ENCODE assay signal across 8 cellular contexts in the genomic region with DNA sequence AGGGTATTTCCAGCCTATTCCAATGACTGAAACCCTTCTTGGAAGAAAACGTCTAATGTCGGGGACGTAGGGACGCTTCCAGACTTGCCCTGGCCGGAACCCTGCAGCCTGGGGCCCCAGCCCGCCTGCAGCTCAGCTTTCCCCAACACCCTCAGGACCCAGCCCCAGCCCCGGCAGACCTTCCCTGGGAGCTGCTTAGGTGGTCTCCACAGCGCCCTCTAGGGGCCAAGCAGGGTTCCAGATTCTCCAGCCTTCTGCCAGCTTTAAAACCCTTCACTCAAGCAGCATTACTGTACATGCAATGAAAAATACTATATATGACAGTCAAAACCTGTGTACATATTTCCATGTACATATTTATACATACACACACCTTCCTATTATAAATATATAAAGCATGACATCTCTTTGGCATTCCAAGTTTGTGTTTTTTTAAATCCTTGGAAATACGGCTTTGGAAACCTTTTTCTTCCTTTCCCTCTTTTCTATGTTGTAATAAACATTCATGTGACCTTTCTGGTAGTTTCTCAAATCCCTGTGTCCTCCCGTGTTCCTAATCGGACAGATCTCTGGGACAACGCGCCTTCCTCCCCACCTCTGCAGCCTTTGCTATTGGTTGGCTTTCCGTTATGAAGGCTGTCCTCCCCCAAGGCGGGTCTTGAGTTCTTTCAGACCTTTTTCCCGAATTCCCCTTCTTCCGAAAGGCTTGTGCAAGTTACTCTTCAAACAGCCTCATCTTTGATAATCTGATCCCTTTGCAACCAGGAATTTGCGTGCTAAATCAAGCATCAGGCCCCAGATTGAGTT.
DNase-seq lines count a peak whose midpoint lies in the region; ATAC-seq lines count a peak whose summit lies in the region.

No MANE protein-coding gene starts in this region.

- H3K4me1 ChIP-seq in BLaER1 treated with 17β-estradiol and CSF1 and Interleukin-3, amounts not matched to agents 10 nM and 100 nM: peaks cover 8 to 60% (median 40%) of the 10 kb centered on the region in 10 experiments; a peak in 18 of 20 replicates

- peak overlapping the region in 5 of 11 experiments; percentile 15 to 70 (median 66); a peak in 9 of 22 replicates for H3K27ac ChIP-seq in BLaER1 treated with 17β-estradiol and CSF1 and Interleukin-3, amounts not matched to agents 10 nM and 100 nM
- H3K27ac ChIP-seq in caudate nucleus (ENCODE audit: low read depth, low read length): no peak overlapping the region

- no peaks in the 10 kb centered on the region for H3K9me3 ChIP-seq in BLaER1 treated with 17β-estradiol and CSF1 and Interleukin-3, amounts not matched to agents 10 nM and 100 nM (replicated peaks in 1 of 11)

- H3K4me3 ChIP-seq in BLaER1 treated with 17β-estradiol and CSF1 and Interleukin-3, amounts not matched to agents 10 nM and 100 nM: peak overlapping the region in 1 of 10 experiments; percentile 39; a peak in 1 of 20 replicates

- peak overlapping the region in 4 of 11 experiments; percentile 22 to 56 (median 46); a peak in 5 of 22 replicates for H3K9ac ChIP-seq in BLaER1 treated with 17β-estradiol and CSF1 and Interleukin-3, amounts not matched to agents 10 nM and 100 nM

- no peaks in the 10 kb centered on the region for H3K27me3 ChIP-seq in BLaER1 treated with 17β-estradiol and CSF1 and Interleukin-3, amounts not matched to agents 10 nM and 100 nM

- no peaks in the 10 kb centered on the region for H3K36me3 ChIP-seq in BLaER1 treated with 17β-estradiol and CSF1 and Interleukin-3, amounts not matched to agents 10 nM and 100 nM

- H3K4me2 ChIP-seq in BLaER1 treated with 17β-estradiol and CSF1 and Interleukin-3, amounts not matched to agents 10 nM and 100 nM: peak overlapping the region in 9 of 11 experiments; percentile 45 to 90 (median 78); a peak in 18 of 22 replicates

- no peaks in the 10 kb centered on the region for H4K20me1 ChIP-seq in BLaER1 treated with 17β-estradiol and CSF1 and Interleukin-3, amounts not matched to agents 10 nM and 100 nM

- DNase-seq in NCI-H1930 (lab: John Stamatoyannopoulos, UW) (peak; percentile 60 to 68), caudate nucleus (lab: John Stamatoyannopoulos, UW) (peak in 52 of 61 donors; percentile 13 to 76 (median 39)), left kidney (ENCODE audit: low read depth, low spot score) (peak; percentile 90)
- peak; percentile 28 to 47 (median 37) for DNase-seq in activated CD4-positive, CD25-positive, alpha-beta regulatory T cell (lab: John Stamatoyannopoulos, UW)
- DNase-seq in stimulated activated CD4-positive, alpha-beta T cell treated with anti-CD3 and anti-CD28 coated beads, TNF-alpha, amount 100 ng/mL, for 4 hours (ENCODE audit: low read depth in 3 of 3): peak; percentile 22 to 48 (median 38)

- ATAC-seq in GM21723 (IDR thresholded peaks at IDR 0.05; ENCODE audit: unreplicated experiment) (peak; percentile 84), HG03135 (IDR thresholded peaks at IDR 0.05; ENCODE audit: unreplicated experiment) (no peak)

Comparison
In these comparisons a context has a peak if more than half of its experiments do, and no peak if none do; other contexts are left out.
1. DNase-seq: peak in every context shown above with its lines; median percentile 90 in left kidney; 64 in NCI-H1930; 39 in caudate nucleus; 38 in stimulated activated CD4-positive, alpha-beta T cell treated with anti-CD3 and anti-CD28 coated beads, TNF-alpha, amount 100 ng/mL, for 4 hours; 37 in activated CD4-positive, CD25-positive, alpha-beta regulatory T cell.